24 cellular contexts compared by ENCODE assay signal in genomic region chr14:103578401-103579075, GRCh38.
"Had no signal": no experiment of that assay in that cellular context is flagged by ENCODE, and none has a peak within 500 bp of the region (broad histone marks: within the 10 kb centered on the region; RNA-seq: fewer than 3 reads in every experiment).

No MANE protein-coding gene starts in this region.

- DNase-seq: activated CD4-positive, alpha-beta T cell treated with anti-CD3 and anti-CD28 coated beads, Interleukin-2, amount 50 U/mL, for 1 hour; activated CD8-positive, alpha-beta T cell treated with anti-CD3 and anti-CD28 coated beads for 36 hours; activated gamma-delta T cell treated with Interleukin-2 at 50 U/mL for 16 hours; activated naive CD4-positive, alpha-beta T cell treated with anti-CD3 and anti-CD28 coated beads, Interleukin-2, amount 50 U/mL, for 16 hours; activated T-cell treated with anti-CD3 and anti-CD28 coated beads, Interleukin-2, amount 50 U/mL, for 4 hours; amniotic stem cell; colonic mucosa; effector memory CD4-positive, alpha-beta T cell; gastrocnemius medialis; left colon; midbrain; naive thymus-derived CD8-positive, alpha-beta T cell; stimulated activated CD4-positive, alpha-beta T cell treated with anti-CD3 and anti-CD28 coated beads, Interleukin-2, amount 100 ng/mL, for 48 hours; stimulated activated naive CD4-positive, alpha-beta T cell treated with Interleukin-2 at 50 U/mL for 16 hours; SW 1271; T1000 had no signal

- H3K9ac ChIP-seq: neural progenitor cell had no signal

- H3K9me3 Mint-ChIP-seq: activated CD8-positive, alpha-beta T cell treated with anti-CD3 and anti-CD28 coated beads for 36 hours; activated T-cell treated with anti-CD3 and anti-CD28 coated beads, Interleukin-2, amount 50 U/mL, for 4 hours; activated T-helper 17 cell treated with anti-CD3 and anti-CD28 coated beads, Interleukin-2, amount 50 U/mL, for 72 hours; naive thymus-derived CD8-positive, alpha-beta T cell; neural progenitor cell; T-helper 1 cell treated with Interleukin-12 subunit alpha and Interleukin-12 subunit beta and Interleukin-4 antibody, amounts not matched to agents 30 μg/mL and 1 μg/mL, for 36 hours; type B pancreatic cell had no signal

- H3K4me1 Mint-ChIP-seq: activated T-helper 17 cell treated with anti-CD3 and anti-CD28 coated beads, Interleukin-2, amount 50 U/mL, for 72 hours; naive thymus-derived CD8-positive, alpha-beta T cell had no signal

- ATAC-seq: activated CD8-positive, alpha-beta T cell treated with anti-CD3 and anti-CD28 coated beads for 36 hours; activated T-cell treated with anti-CD3 and anti-CD28 coated beads, Interleukin-2, amount 50 U/mL, for 4 hours; activated T-helper 17 cell treated with anti-CD3 and anti-CD28 coated beads, Interleukin-2, amount 50 U/mL, for 72 hours; gastrocnemius medialis; left colon; naive thymus-derived CD8-positive, alpha-beta T cell had no signal

- H3K27me3 ChIP-seq: colonic mucosa, gastrocnemius medialis, hepatocyte, neural progenitor cell, right atrium auricular region, vagina had no signal

- H3K9me3 ChIP-seq: colonic mucosa, gastrocnemius medialis, right atrium auricular region, thoracic aorta, vagina had no signal

- H3K4me3 Mint-ChIP-seq: activated CD8-positive, alpha-beta T cell treated with anti-CD3 and anti-CD28 coated beads for 36 hours; activated T-cell treated with anti-CD3 and anti-CD28 coated beads, Interleukin-2, amount 50 U/mL, for 4 hours; activated T-helper 17 cell treated with anti-CD3 and anti-CD28 coated beads, Interleukin-2, amount 50 U/mL, for 72 hours; naive thymus-derived CD8-positive, alpha-beta T cell; neural progenitor cell; T-helper 1 cell treated with Interleukin-12 subunit alpha and Interleukin-12 subunit beta and Interleukin-4 antibody, amounts not matched to agents 30 μg/mL and 1 μg/mL, for 36 hours; type B pancreatic cell had no signal

- H3K27ac Mint-ChIP-seq: activated CD8-positive, alpha-beta T cell treated with anti-CD3 and anti-CD28 coated beads for 36 hours; activated T-helper 17 cell treated with anti-CD3 and anti-CD28 coated beads, Interleukin-2, amount 50 U/mL, for 72 hours; naive thymus-derived CD8-positive, alpha-beta T cell; neural progenitor cell; T-helper 1 cell treated with Interleukin-12 subunit alpha and Interleukin-12 subunit beta and Interleukin-4 antibody, amounts not matched to agents 30 μg/mL and 1 μg/mL, for 36 hours; type B pancreatic cell had no signal

- H2AFZ ChIP-seq: hepatocyte, neural progenitor cell had no signal

- H3K4me2 ChIP-seq: hepatocyte, neural progenitor cell had no signal

- H3K4me3 ChIP-seq: colonic mucosa, gastrocnemius medialis, hepatocyte, neural progenitor cell, right atrium auricular region, thoracic aorta, vagina had no signal

- H3K27ac ChIP-seq: colonic mucosa, gastrocnemius medialis, hepatocyte, neural progenitor cell, right atrium auricular region, thoracic aorta, vagina had no signal

- H3K27me3 Mint-ChIP-seq: activated CD8-positive, alpha-beta T cell treated with anti-CD3 and anti-CD28 coated beads for 36 hours; activated T-helper 17 cell treated with anti-CD3 and anti-CD28 coated beads, Interleukin-2, amount 50 U/mL, for 72 hours; naive thymus-derived CD8-positive, alpha-beta T cell; type B pancreatic cell had no signal

- H3K36me3 ChIP-seq: colonic mucosa, neural progenitor cell had no signal
